22 cellular contexts compared by ENCODE assay signal in the genomic region with DNA sequence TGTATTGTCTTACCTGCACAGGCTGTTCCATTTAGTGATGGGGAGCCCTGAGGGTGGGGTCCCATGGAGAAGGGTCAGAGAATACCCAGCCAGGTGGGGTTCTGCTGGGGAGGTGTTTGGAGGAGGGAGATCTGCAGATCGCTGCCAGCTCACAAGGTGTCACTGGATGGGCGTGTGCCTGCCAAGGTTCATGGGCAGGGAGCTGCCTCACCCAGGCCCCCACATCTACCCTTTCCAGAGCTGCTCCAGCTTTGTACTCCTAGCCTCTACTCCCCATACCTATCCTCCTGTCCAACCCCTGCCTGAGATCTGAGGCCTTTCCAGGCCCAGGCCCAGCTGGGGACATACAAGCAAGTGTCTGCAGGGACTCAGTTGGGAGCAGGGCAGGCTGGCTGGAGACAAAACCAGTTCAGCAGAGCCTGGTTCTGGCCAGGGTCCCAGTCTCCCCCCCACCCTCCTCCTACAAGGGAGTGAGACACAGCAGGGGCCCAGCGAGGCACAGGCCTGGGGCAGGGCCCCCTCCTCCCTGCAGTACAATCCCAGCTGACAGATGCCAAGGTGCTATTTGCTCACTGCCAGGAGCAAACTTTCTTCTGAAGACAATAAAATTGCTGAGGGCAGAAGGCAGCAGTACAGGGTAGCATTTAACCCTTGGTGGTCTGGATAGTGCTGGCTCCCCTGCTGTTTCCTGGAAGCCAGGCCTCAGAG. TPM values are rescaled to one million over a fixed set of nuclear protein-coding genes. Genes with fewer than 3 reads are reported as not detected.
DNase-seq lines count a peak whose midpoint lies in the region; ATAC-seq, FAIRE-seq and TF ChIP-seq lines count a peak whose summit lies in the region.
"Had no signal": no experiment of that assay in that cellular context is flagged by ENCODE, and none has a peak within 500 bp of the region (broad histone marks: within the 10 kb centered on the region; RNA-seq: fewer than 3 reads in every experiment).

No MANE protein-coding gene starts in this region.

- TF ChIP-seq EP300 in A549 (IDR thresholded peaks at IDR 0.05) = no peak

- H3K27me3 Mint-ChIP-seq in endothelial cell (ENCODE audit: unreplicated experiment) = peaks cover 5% of the 10 kb centered on the region
- H3K27me3 Mint-ChIP-seq: activated naive CD8-positive, alpha-beta T cell treated with anti-CD3 and anti-CD28 coated beads, Interleukin-2, amount 50 U/mL, for 24 hours had no signal

- CTCF ChIA-PET in A549 (lab: Yijun Ruan, JAX) (interaction anchor here (1.5 to 2.6 kb wide), 3 partner anchors 9 to 76 kb away, joined by 4 to 12 read pairs (median 6); no protein-coding TSS in a partner anchor), HEK293 (lab: Yijun Ruan, JAX) (interaction anchor here (0.6 to 0.8 kb wide), 2 partner anchors 9 to 121 kb away, joined by 3 read pairs; no protein-coding TSS in a partner anchor)

- H3K27ac ChIP-seq in A549 (peak overlapping the region; percentile 53 to 77), HEK293 (ENCODE audit: extremely low read depth, low read depth, low read length) (no peak overlapping the region)
- H3K27ac ChIP-seq: gastroesophageal sphincter, lower lobe of right lung, tibial nerve had no signal

- H3K4me1 ChIP-seq in A549 (peaks cover 27% of the 10 kb centered on the region), HEK293 (ENCODE audit: control insufficient read depth, insufficient read depth, low read length) (no peaks in the 10 kb centered on the region)
- H3K4me1 ChIP-seq: gastroesophageal sphincter, lower lobe of right lung, tibial nerve had no signal

- H3K9me3 ChIP-seq in A549 (no peaks in the 10 kb centered on the region), HEK293 (ENCODE audit: control insufficient read depth, insufficient read depth, low read depth, low read length) (no peaks in the 10 kb centered on the region)
- H3K9me3 ChIP-seq: gastroesophageal sphincter, lower lobe of right lung, tibial nerve had no signal

- H3K36me3 ChIP-seq in HEK293 (ENCODE audit: control insufficient read depth in 2 of 2, insufficient read depth in 1 of 2, low read length in 2 of 2) = no peaks in the 10 kb centered on the region
- H3K36me3 ChIP-seq: gastroesophageal sphincter, lower lobe of right lung, tibial nerve had no signal

- in situ Hi-C loops in KBM-7 (cut with MboI; ENCODE audit: low pct_unique_long_range_greater_than_20kb, low sequenced_read_pairs) = no loop called here

- H3K4me3 Mint-ChIP-seq in endothelial cell (ENCODE audit: unreplicated experiment) = no peak overlapping the region
- H3K4me3 Mint-ChIP-seq: activated naive CD8-positive, alpha-beta T cell treated with anti-CD3 and anti-CD28 coated beads, Interleukin-2, amount 50 U/mL, for 24 hours; neural crest cell had no signal

- DNase-seq in A549 (ENCODE audit: low read depth in 1 of 2, low spot score in 1 of 2) (no peak), NCI-H510A (lab: John Stamatoyannopoulos, UW) (peak; percentile 41), endothelial cell (ENCODE audit: low spot score) (no peak), KBM-7 (no peak), NCI-H1436 (lab: John Stamatoyannopoulos, UW) (no peak)
- DNase-seq: activated CD4-positive, alpha-beta T cell treated with anti-CD3 and anti-CD28 coated beads, Interleukin-2, amount 50 U/mL, for 1 hour; activated naive CD8-positive, alpha-beta T cell treated with anti-CD3 and anti-CD28 coated beads, Interleukin-2, amount 50 U/mL, for 24 hours; activated T-cell treated with anti-CD3 and anti-CD28 coated beads, Interleukin-2, amount 50 U/mL, for 1 hour; cerebellar nuclear complex; lower lobe of right lung; NCI-H526; Right ventricle myocardium superior; stimulated activated CD4-positive, alpha-beta T cell treated with anti-CD3 and anti-CD28 coated beads, Interleukin-2, amount 100 ng/mL, for 24 hours; T1000 had no signal

- TF ChIP-seq CTCF in A549 (IDR thresholded peaks at IDR 0.05) (no peak), HEK293 (tag by site-specific recombination; IDR thresholded peaks at IDR 0.05) (no peak), endothelial cell (IDR thresholded peaks at IDR 0.05; ENCODE audit: unreplicated experiment) (no peak)

- WGBS in A549 (ENCODE audit: missing lambda C conversion rate) = 58% methylated on average over 2 of the region's 3 CpGs

- TF ChIP-seq RAD21 in A549 (conservative IDR thresholded peaks at IDR 0.05 in 1 of 2, IDR thresholded peaks at IDR 0.05 in 1 of 2) = no peak; a peak in 1 of 5 replicates

- ATAC-seq in A549 = peak in 1 of 2 experiments; percentile 36; a peak in 3 of 6 replicates
- ATAC-seq in HG03159 (IDR thresholded peaks at IDR 0.05; ENCODE audit: unreplicated experiment) = no peak
- ATAC-seq in HG03457 (IDR thresholded peaks at IDR 0.05; ENCODE audit: unreplicated experiment) = no peak
- ATAC-seq: activated naive CD8-positive, alpha-beta T cell treated with anti-CD3 and anti-CD28 coated beads, Interleukin-2, amount 50 U/mL, for 24 hours; gastroesophageal sphincter; lower lobe of right lung had no signal

- no peaks in the 10 kb centered on the region for H3K9me3 Mint-ChIP-seq in endothelial cell (ENCODE audit: unreplicated experiment)
- H3K9me3 Mint-ChIP-seq: activated naive CD8-positive, alpha-beta T cell treated with anti-CD3 and anti-CD28 coated beads, Interleukin-2, amount 50 U/mL, for 24 hours; neural crest cell had no signal

- POLR2A ChIA-PET in A549 (lab: Yijun Ruan, JAX) = no interaction called here
- POLR2A ChIA-PET in HEK293 (lab: Yijun Ruan, JAX) = interaction anchor here (0.6 kb wide), 1 partner anchor 121 kb away, joined by 3 read pairs; no protein-coding TSS in a partner anchor

- H3K4me3 ChIP-seq in A549 (no peak overlapping the region), HEK293 (ENCODE audit: low read depth, low read length) (no peak overlapping the region)
- H3K4me3 ChIP-seq: gastroesophageal sphincter, lower lobe of right lung, tibial nerve had no signal

- no peak for TF ChIP-seq POLR2A in A549 (IDR thresholded peaks at IDR 0.05; ENCODE audit: low read length)

- peak overlapping the region; percentile 5 for H3K27ac Mint-ChIP-seq in endothelial cell (ENCODE audit: unreplicated experiment)
- H3K27ac Mint-ChIP-seq: activated naive CD8-positive, alpha-beta T cell treated with anti-CD3 and anti-CD28 coated beads, Interleukin-2, amount 50 U/mL, for 24 hours had no signal

- H3K4me1 Mint-ChIP-seq in endothelial cell (ENCODE audit: unreplicated experiment) = no peaks in the 10 kb centered on the region
- H3K4me1 Mint-ChIP-seq: activated naive CD8-positive, alpha-beta T cell treated with anti-CD3 and anti-CD28 coated beads, Interleukin-2, amount 50 U/mL, for 24 hours; neural crest cell had no signal

- H3K36me3 Mint-ChIP-seq in endothelial cell (ENCODE audit: low read depth, unreplicated experiment) = no peaks in the 10 kb centered on the region

- FAIRE-seq in A549 (lab: Jason Lieb, UNC) = no peak
- FAIRE-seq: D721Med, HTR-8/SVneo had no signal

- peak overlapping the region; percentile 61 for H3K4me2 ChIP-seq in A549

TF ChIP-seq in A549, 52 proteins besides CTCF, POLR2A, EP300 and RAD21:
- TF ChIP-seq JUN (IDR thresholded peaks at IDR 0.05) (no peak), EHMT2 (IDR thresholded peaks at IDR 0.05; ENCODE audit: low read depth) (no peak), FOXS1 (CRISPR knock-in tag; IDR thresholded peaks at IDR 0.05) (no peak), FOSB (CRISPR knock-in tag; IDR thresholded peaks at IDR 0.05) (no peak), ESRRA (IDR thresholded peaks at IDR 0.05; ENCODE audit: borderline replicate concordance, low read length) (no peak), FOSL2 (IDR thresholded peaks at IDR 0.05) (no peak), FOSL2 (CRISPR knock-in tag; IDR thresholded peaks at IDR 0.05) (no peak), MYC (IDR thresholded peaks at IDR 0.05; ENCODE audit: borderline replicate concordance, low read length) (no peak), MAZ (IDR thresholded peaks at IDR 0.05; ENCODE audit: borderline replicate concordance, low read depth, low read length) (no peak), ZC3H11A (IDR thresholded peaks at IDR 0.05) (no peak)
- TF ChIP-seq, protein P1, sequence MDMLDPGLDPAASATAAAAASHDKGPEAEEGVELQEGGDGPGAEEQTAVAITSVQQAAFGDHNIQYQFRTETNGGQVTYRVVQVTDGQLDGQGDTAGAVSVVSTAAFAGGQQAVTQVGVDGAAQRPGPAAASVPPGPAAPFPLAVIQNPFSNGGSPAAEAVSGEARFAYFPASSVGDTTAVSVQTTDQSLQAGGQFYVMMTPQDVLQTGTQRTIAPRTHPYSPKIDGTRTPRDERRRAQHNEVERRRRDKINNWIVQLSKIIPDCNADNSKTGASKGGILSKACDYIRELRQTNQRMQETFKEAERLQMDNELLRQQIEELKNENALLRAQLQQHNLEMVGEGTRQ (IDR thresholded peaks at IDR 0.05) = no peak

TF ChIP-seq in HEK293, 187 proteins besides CTCF, POLR2A, EP300 and RAD21:
- TF ChIP-seq ZNF16 (tag by site-specific recombination; IDR thresholded peaks at IDR 0.05; ENCODE audit: low read depth) (no peak), ZIC2 (tag by site-specific recombination; IDR thresholded peaks at IDR 0.05) (peak; percentile 92), ZNF423 (tag by site-specific recombination; IDR thresholded peaks at IDR 0.05) (peak; percentile 33; the same call in 1 of the 2 replicates), ZNF174 (tag by site-specific recombination; IDR thresholded peaks at IDR 0.05) (no peak)
- TF ChIP-seq, protein P2, sequence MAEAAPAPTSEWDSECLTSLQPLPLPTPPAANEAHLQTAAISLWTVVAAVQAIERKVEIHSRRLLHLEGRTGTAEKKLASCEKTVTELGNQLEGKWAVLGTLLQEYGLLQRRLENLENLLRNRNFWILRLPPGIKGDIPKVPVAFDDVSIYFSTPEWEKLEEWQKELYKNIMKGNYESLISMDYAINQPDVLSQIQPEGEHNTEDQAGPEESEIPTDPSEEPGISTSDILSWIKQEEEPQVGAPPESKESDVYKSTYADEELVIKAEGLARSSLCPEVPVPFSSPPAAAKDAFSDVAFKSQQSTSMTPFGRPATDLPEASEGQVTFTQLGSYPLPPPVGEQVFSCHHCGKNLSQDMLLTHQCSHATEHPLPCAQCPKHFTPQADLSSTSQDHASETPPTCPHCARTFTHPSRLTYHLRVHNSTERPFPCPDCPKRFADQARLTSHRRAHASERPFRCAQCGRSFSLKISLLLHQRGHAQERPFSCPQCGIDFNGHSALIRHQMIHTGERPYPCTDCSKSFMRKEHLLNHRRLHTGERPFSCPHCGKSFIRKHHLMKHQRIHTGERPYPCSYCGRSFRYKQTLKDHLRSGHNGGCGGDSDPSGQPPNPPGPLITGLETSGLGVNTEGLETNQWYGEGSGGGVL (tag by site-specific recombination; IDR thresholded peaks at IDR 0.05) = peak; percentile 62

RNA-seq across cellular contexts. Expression of a gene that starts 19.7 kb away (rescaled TPM):
- polyA plus RNA-seq in A549 (2011; rRNA removed) (5.4 and 6.2 TPM in 2 replicates), A549 (2017; fragmentation: RNase III; extraction: RNeasy Plus Mini Kit Qiagen cat#74134 plus additional on column Dnase treatment) (2.2 to 4.3 TPM (median 3.7 TPM) in 3 replicates)
- 4.3 and 6.3 TPM in 2 replicates for polyA plus RNA-seq in A549 (2012; cell fraction: cytosol; rRNA removed)
- polyA plus RNA-seq in A549 (2012; cell fraction: nucleus; rRNA removed) = 4.7 and 7.5 TPM in 2 replicates
- 4.3 and 7.2 TPM in 2 replicates for polyA minus RNA-seq in A549 (2011; rRNA and poly(A)+ RNA removed)
- total RNA-seq in endothelial cell (ENCODE audit: unreplicated experiment) = not detected
- total RNA-seq: Right ventricle myocardium superior, tibial nerve had no signal
